ENCODE assay signal across 1 cellular context in genomic region chr6:43570876-43571441, GRCh38.
TF ChIP-seq lines count a peak whose summit lies in the region.

No MANE protein-coding gene starts in this region.

TF ChIP-seq in GM12878, 131 proteins besides CTCF, POLR2A, EP300 and RAD21 (continued from another document):
- TF ChIP-seq USF1 (IDR thresholded peaks at IDR 0.05; ENCODE audit: borderline replicate concordance, extremely low read length, insufficient read depth, low read depth, low read length): no peak
- TF ChIP-seq DPF2 (IDR thresholded peaks at IDR 0.05): no peak
- no peak for TF ChIP-seq IKZF1 (conservative IDR thresholded peaks at IDR 0.05)
- TF ChIP-seq CREB1 (IDR thresholded peaks at IDR 0.05; ENCODE audit: low read depth): peak; percentile 91
- no peak for TF ChIP-seq FOS (IDR thresholded peaks at IDR 0.05; ENCODE audit: borderline replicate concordance, extremely low read depth, insufficient read length)
- no peak for TF ChIP-seq SMAD5 (IDR thresholded peaks at IDR 0.05; ENCODE audit: low read depth)
- no peak for TF ChIP-seq PML (IDR thresholded peaks at IDR 0.05; ENCODE audit: low read length)
- TF ChIP-seq HDAC2 (IDR thresholded peaks at IDR 0.05): no peak
- peak; percentile 31; the same call in 1 of the 2 replicates for TF ChIP-seq ATF3 (IDR thresholded peaks at IDR 0.05; ENCODE audit: borderline replicate concordance, extremely low read depth, low read depth, low read length)
- TF ChIP-seq CEBPZ (IDR thresholded peaks at IDR 0.05; ENCODE audit: low read depth, low read length): no peak
- no peak for TF ChIP-seq POLR2AphosphoS5 (IDR thresholded peaks at IDR 0.05; ENCODE audit: low read length)
- no peak for TF ChIP-seq HDAC6 (IDR thresholded peaks at IDR 0.05; ENCODE audit: unreplicated experiment)
- no peak for TF ChIP-seq ZNF592 (IDR thresholded peaks at IDR 0.05)
- peak; percentile 98 for TF ChIP-seq JUNB (IDR thresholded peaks at IDR 0.05)
- no peak for TF ChIP-seq SKIL (IDR thresholded peaks at IDR 0.05; ENCODE audit: low read depth, poor library complexity, severe bottlenecking)
- TF ChIP-seq POU2F2 (IDR thresholded peaks at IDR 0.05; ENCODE audit: borderline replicate concordance, low read depth, low read length): no peak
- no peak for TF ChIP-seq MXI1 (IDR thresholded peaks at IDR 0.05; ENCODE audit: low read depth, low read length)
- TF ChIP-seq NBN (IDR thresholded peaks at IDR 0.05): no peak
- peak; percentile 21; the same call in 1 of the 2 replicates for TF ChIP-seq RUNX3 (IDR thresholded peaks at IDR 0.05; ENCODE audit: low read length)
- TF ChIP-seq ZSCAN29 (IDR thresholded peaks at IDR 0.05): no peak
- no peak for TF ChIP-seq BMI1 (IDR thresholded peaks at IDR 0.05; ENCODE audit: borderline replicate concordance)
- TF ChIP-seq NFYA (IDR thresholded peaks at IDR 0.05; ENCODE audit: borderline replicate concordance, low read depth, low read length): no peak
- no peak for TF ChIP-seq JUND (IDR thresholded peaks at IDR 0.05; ENCODE audit: low read depth, low read length)
- no peak for TF ChIP-seq ZNF217 (IDR thresholded peaks at IDR 0.05)
- no peak for TF ChIP-seq ZNF24 (IDR thresholded peaks at IDR 0.05)
- no peak for TF ChIP-seq RCOR1 (conservative IDR thresholded peaks at IDR 0.05; ENCODE audit: low read depth, low read length)
- no peak for TF ChIP-seq TARDBP (IDR thresholded peaks at IDR 0.05; ENCODE audit: borderline replicate concordance)
- TF ChIP-seq CREM (IDR thresholded peaks at IDR 0.05; ENCODE audit: low read depth): peak; percentile 85
- TF ChIP-seq ZBED1 (IDR thresholded peaks at IDR 0.05; ENCODE audit: borderline replicate concordance): 0 out of 2 replicates have a peak, but pooled peaks have one; percentile 68
- TF ChIP-seq CBX3 (IDR thresholded peaks at IDR 0.05; ENCODE audit: borderline replicate concordance, low read depth): no peak
- TF ChIP-seq RBBP5 (conservative IDR thresholded peaks at IDR 0.05): no peak
- TF ChIP-seq TCF3 (IDR thresholded peaks at IDR 0.05; ENCODE audit: borderline replicate concordance, insufficient read depth, low read depth, low read length): no peak
- no peak for TF ChIP-seq MEF2A (IDR thresholded peaks at IDR 0.05; ENCODE audit: insufficient read depth, low read depth, low read length)
